Comparison of ENCODE assay signal across 11 cellular contexts in the genomic region with DNA sequence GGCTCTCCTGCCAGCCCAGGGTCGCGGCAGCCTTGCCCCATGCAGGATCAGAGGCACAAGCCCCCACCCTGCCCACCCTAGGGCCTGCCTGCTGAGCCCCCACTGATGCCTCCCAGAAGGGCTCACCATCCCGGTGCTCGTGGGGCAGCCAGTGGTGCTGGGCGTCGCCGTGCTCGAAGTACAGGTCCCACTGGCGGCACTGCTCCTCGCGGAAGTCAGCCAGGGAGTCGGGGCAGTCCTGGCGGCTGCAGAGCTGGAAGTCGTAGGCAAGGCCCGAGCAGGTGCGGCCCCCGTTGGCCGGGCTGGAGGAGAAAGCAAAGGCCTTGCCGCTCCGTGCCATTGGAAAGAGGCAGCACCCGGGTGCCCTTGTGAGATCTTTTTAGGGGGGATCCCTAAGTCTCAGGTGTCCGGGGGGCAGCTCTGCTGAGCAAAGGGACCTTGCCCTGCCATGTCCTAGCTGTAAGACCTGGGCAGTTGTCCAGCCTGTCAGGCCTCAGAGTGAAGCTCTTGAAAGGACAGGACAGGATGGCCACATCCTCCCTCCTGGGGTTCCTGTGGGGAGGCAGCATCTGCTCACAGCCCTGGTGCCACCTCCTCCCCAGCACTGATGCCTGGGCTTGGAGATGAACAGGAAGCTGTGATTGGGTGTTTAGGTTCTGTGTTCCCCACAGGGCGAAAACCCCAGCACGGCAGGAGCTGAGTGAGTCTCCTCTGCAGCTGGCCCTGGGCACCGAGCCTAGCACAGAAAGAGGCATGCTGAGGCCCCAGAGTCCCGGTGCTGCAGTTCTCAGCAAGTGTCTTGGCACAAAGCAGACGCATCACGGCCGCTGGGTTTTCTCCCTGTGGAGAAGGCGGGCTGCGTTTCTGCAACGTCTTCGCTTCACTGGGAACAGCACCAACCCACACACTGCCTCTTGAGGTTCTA.
"Had no signal": no experiment of that assay in that cellular context is flagged by ENCODE, and none has a peak within 500 bp of the region (broad histone marks: within the 10 kb centered on the region; RNA-seq: fewer than 3 reads in every experiment).

No MANE protein-coding gene starts in this region.

- H3K36me3 ChIP-seq: pancreas, right atrium auricular region had no signal

- H3K4me3 ChIP-seq: heart right ventricle, pancreas, right atrium auricular region had no signal

- H3K9me3 ChIP-seq: heart right ventricle, pancreas, right atrium auricular region had no signal

- DNase-seq: activated CD4-positive, alpha-beta T cell treated with anti-CD3 and anti-CD28 coated beads, Interleukin-2, amount 10 ng/mL, durations not matched to agents 7 days and 5 days; activated CD8-positive, alpha-beta memory T cell treated with anti-CD3 and anti-CD28 coated beads for 24 hours; activated gamma-delta T cell treated with Interleukin-2 at 50 U/mL for 16 hours; endodermal cell; heart right ventricle; mammary epithelial cell; small intestine had no signal

- H3K4me1 ChIP-seq: heart right ventricle, pancreas, right atrium auricular region had no signal

- H3K27me3 Mint-ChIP-seq: activated CD4-positive, alpha-beta T cell treated with anti-CD3 and anti-CD28 coated beads, Interleukin-2, amount 10 ng/mL, durations not matched to agents 7 days and 5 days; activated naive CD8-positive, alpha-beta T cell had no signal

- H3K27ac ChIP-seq: heart right ventricle, pancreas, right atrium auricular region had no signal

- H3K27me3 ChIP-seq: dorsolateral prefrontal cortex, pancreas, right atrium auricular region had no signal

- H3K27ac Mint-ChIP-seq: activated CD4-positive, alpha-beta T cell treated with anti-CD3 and anti-CD28 coated beads, Interleukin-2, amount 10 ng/mL, durations not matched to agents 7 days and 5 days; activated naive CD8-positive, alpha-beta T cell; endodermal cell had no signal

- ATAC-seq: pancreas had no signal

- H3K4me3 Mint-ChIP-seq: activated CD4-positive, alpha-beta T cell treated with anti-CD3 and anti-CD28 coated beads, Interleukin-2, amount 10 ng/mL, durations not matched to agents 7 days and 5 days; activated naive CD8-positive, alpha-beta T cell; endodermal cell had no signal
